ENCODE assay signal across 8 cellular contexts in genomic region chr10:114879541-114880158, GRCh38. TPM values are rescaled to one million over a fixed set of nuclear protein-coding genes. Genes with fewer than 3 reads are reported as not detected.
DNase-seq lines count a peak whose midpoint lies in the region; ATAC-seq, FAIRE-seq and TF ChIP-seq lines count a peak whose summit lies in the region.

No MANE protein-coding gene starts in this region.

- H3K36me3 ChIP-seq in H1 (ENCODE audit: control insufficient read depth in 2 of 4, insufficient read depth in 4 of 4, low read length in 3 of 4) (no peaks in the 10 kb centered on the region), pancreas (no peaks in the 10 kb centered on the region), prostate gland (no peaks in the 10 kb centered on the region)

- no peaks in the 10 kb centered on the region for H4K20me1 ChIP-seq in H1 (replicated peaks in 1 of 2; ENCODE audit: control insufficient read depth in 1 of 2, insufficient read depth in 2 of 2, low read length in 2 of 2)

- no peak overlapping the region for H2BK120ac ChIP-seq in H1 (replicated peaks; ENCODE audit: low read depth, low read length)

- H2BK5ac ChIP-seq in H1 (ENCODE audit: low read depth, low read length) = no peak overlapping the region

- no peak overlapping the region for H2BK20ac ChIP-seq in H1 (ENCODE audit: low read length)

- no peak overlapping the region for H2BK12ac ChIP-seq in H1 (ENCODE audit: low read depth, low read length)

- H2AK5ac ChIP-seq in H1 (ENCODE audit: low read depth, low read length) = no peak overlapping the region

- no peak overlapping the region for H2AFZ ChIP-seq in H1 (ENCODE audit: low read length)

- peak; percentile 58 to 81 (median 69) for TF ChIP-seq CTCF in H1 (IDR thresholded peaks at IDR 0.05; ENCODE audit: control extremely low read depth in 1 of 3, insufficient read depth in 1 of 3, low read depth in 1 of 3, low read length in 3 of 3)
- TF ChIP-seq CTCF in pancreas (IDR thresholded peaks at IDR 0.05) = peak in 3 of 4 donors; percentile 9 to 35 (median 27)
- TF ChIP-seq CTCF in prostate gland (IDR thresholded peaks at IDR 0.05) = peak in 1 of 4 experiments; percentile 16

- no peaks in the 10 kb centered on the region for H3K79me2 ChIP-seq in H1 (ENCODE audit: control insufficient read depth in 1 of 2, insufficient read depth in 2 of 2, low read length in 2 of 2)

- ATAC-seq in GM19395 (IDR thresholded peaks at IDR 0.05; ENCODE audit: unreplicated experiment) (peak; percentile 80), HG03442 (IDR thresholded peaks at IDR 0.05; ENCODE audit: unreplicated experiment) (peak; percentile 76), pancreas (peak in 2 of 4 donors; percentile 44 to 58)

- CTCF ChIA-PET in H1 (lab: Charles Lee; ENCODE audit: partially characterized antibody) = interaction anchor here (0.6 to 10.5 kb wide), 55 partner anchors 8 to 1861 kb away, joined by 3 to 96 read pairs (median 5); partner anchors contain the start of genes FHIP2A and TRUB1

- H3K4me2 ChIP-seq in H1 (ENCODE audit: insufficient read depth in 1 of 2, low read depth in 2 of 2, low read length in 2 of 2) = no peak overlapping the region; a peak in 1 of 4 replicates

- no peak overlapping the region for H3K23ac ChIP-seq in H1 (ENCODE audit: insufficient read length)

- no peak overlapping the region for H4K91ac ChIP-seq in H1 (replicated peaks; ENCODE audit: insufficient read length, low read length)

- no peak overlapping the region for H3K18ac ChIP-seq in H1 (ENCODE audit: extremely low read depth, low read length)

- TF ChIP-seq RAD21 in H1 (IDR thresholded peaks at IDR 0.05 in 1 of 2, conservative IDR thresholded peaks at IDR 0.05 in 1 of 2; ENCODE audit: low read depth in 2 of 2, low read length in 2 of 2) = peak; percentile 43 to 60; a peak in 3 of 4 replicates

- no peak overlapping the region for H3K56ac ChIP-seq in H1 (replicated peaks; ENCODE audit: insufficient read length, low read depth, low read length)

- TF ChIP-seq POLR2A in H1 (IDR thresholded peaks at IDR 0.05; ENCODE audit: control extremely low read depth in 1 of 2, low read depth in 2 of 2, low read length in 2 of 2) (no peak), prostate gland (IDR thresholded peaks at IDR 0.05) (no peak)

- H3K9me3 ChIP-seq in H1 (ENCODE audit: insufficient read depth in 2 of 2, low read depth in 1 of 2, low read length in 1 of 2) (no peaks in the 10 kb centered on the region), pancreas (no peaks in the 10 kb centered on the region), prostate gland (no peaks in the 10 kb centered on the region)

- intact Hi-C loops in pancreas (cut with DNase I) = loop anchor here in 1 of 3 donors (10.0 kb wide), 1 partner anchor 235 kb away; no protein-coding TSS in a partner anchor
- intact Hi-C loops in prostate gland (cut with DNase I) = no loop called here

- H2BK15ac ChIP-seq in H1 (ENCODE audit: low read length) = no peak overlapping the region

- H3K79me1 ChIP-seq in H1 (ENCODE audit: low read depth, low read length) = no peaks in the 10 kb centered on the region

- 47% methylated on average over 13 of the region's 13 CpGs; no CpG with 5 or more reads in 1 of the 2 experiments for WGBS in H1 (ENCODE audit: extremely low coverage in 1 of 2, insufficient coverage in 1 of 2, insufficient read length in 1 of 2, insufficient replicate concordance in 2 of 2, low coverage in 1 of 2, low lambda C conversion rate in 2 of 2, missing lambda C conversion rate in 1 of 2), 2 experiments
- 27 to 32% methylated on average over 13 of the region's 13 CpGs for WGBS in pancreas, 2 donors
- WGBS in prostate gland = 52% methylated on average over 13 of the region's 13 CpGs

- no peak overlapping the region for H3K4me3 ChIP-seq in H1 (ENCODE audit: extremely low read depth in 1 of 4, insufficient read depth in 2 of 4, low read depth in 3 of 4, low read length in 4 of 4)
- H3K4me3 ChIP-seq in pancreas = no peak overlapping the region
- H3K4me3 ChIP-seq in prostate gland = no peak overlapping the region

- H3K23me2 ChIP-seq in H1 (ENCODE audit: low read depth, low read length) = no peaks in the 10 kb centered on the region

- no peaks in the 10 kb centered on the region for H3K27me3 ChIP-seq in H1 (replicated peaks in 1 of 4; ENCODE audit: control insufficient read depth in 3 of 4, extremely low read depth in 1 of 4, insufficient read depth in 3 of 4, low read length in 3 of 4)
- H3K27me3 ChIP-seq in pancreas = no peaks in the 10 kb centered on the region
- H3K27me3 ChIP-seq in prostate gland (replicated peaks; ENCODE audit: insufficient read depth) = no peaks in the 10 kb centered on the region

- POLR2A ChIA-PET in H1 (lab: Charles Lee; ENCODE audit: partially characterized antibody) = interaction anchor here (0.5 to 1.3 kb wide), 3 partner anchors 38 to 421 kb away, joined by 3 read pairs; no protein-coding TSS in a partner anchor

- H3K27ac ChIP-seq in H1 (ENCODE audit: low read depth, low read length) = no peak overlapping the region
- no peak overlapping the region for H3K27ac ChIP-seq in pancreas
- H3K27ac ChIP-seq in prostate gland = no peak overlapping the region

- no peak overlapping the region for H4K8ac ChIP-seq in H1 (ENCODE audit: extremely low read depth, insufficient read depth, low read length)

- TF ChIP-seq EP300 in H1 (IDR thresholded peaks at IDR 0.05; ENCODE audit: borderline replicate concordance in 1 of 2, low read depth in 2 of 2, low read length in 2 of 2) = no peak

- no peak overlapping the region for H3K9ac ChIP-seq in H1 (replicated peaks in 1 of 4; ENCODE audit: extremely low read depth in 1 of 4, low read depth in 3 of 4, low read length in 3 of 4)

- H3K14ac ChIP-seq in H1 (ENCODE audit: insufficient read length) = no peak overlapping the region

- FAIRE-seq in H1 (lab: Jason Lieb, UNC) (peak; percentile 79), pancreas (lab: Jason Lieb, UNC) (no peak)

- H3K4ac ChIP-seq in H1 (replicated peaks; ENCODE audit: insufficient read length, low read depth, low read length) = no peak overlapping the region

- H4K5ac ChIP-seq in H1 (ENCODE audit: insufficient read length, low read depth, low read length) = no peak overlapping the region

- DNase-seq in Daoy (ENCODE audit: low read depth) (peak; percentile 29), T-helper 9 cell (peak; percentile 19), H1 (ENCODE audit: low read depth in 1 of 2, low spot score in 2 of 2) (peak in 1 of 2 experiments; percentile 83), pancreas (peak in 1 of 6 donors; percentile 28), NCI-H1105 treated with DMSO at 0.1 percent for 48 hours (lab: John Stamatoyannopoulos, UW) (no peak), prostate gland (ENCODE audit: low spot score) (no peak)

- H3K4me1 ChIP-seq in H1 (replicated peaks in 1 of 4; ENCODE audit: control insufficient read depth in 3 of 4, insufficient read depth in 4 of 4, low read length in 3 of 4) (peaks cover 9 to 19% (median 10%) of the 10 kb centered on the region in 4 experiments), pancreas (peaks cover 0 to 4% (median 3%) of the 10 kb centered on the region in 3 donors), prostate gland (replicated peaks) (no peaks in the 10 kb centered on the region)

TF ChIP-seq in H1, 55 proteins besides CTCF, POLR2A, EP300 and RAD21 (continues in another document):
- TF ChIP-seq TAF1 (IDR thresholded peaks at IDR 0.05; ENCODE audit: low read depth, low read length) (no peak), CHD2 (IDR thresholded peaks at IDR 0.05; ENCODE audit: low read length) (no peak), TAF7 (optimal IDR thresholded peaks at IDR 0.05; ENCODE audit: borderline replicate concordance, low read depth, low read length) (no peak), USF2 (IDR thresholded peaks at IDR 0.05; ENCODE audit: low read length) (no peak), NRF1 (IDR thresholded peaks at IDR 0.05; ENCODE audit: low read depth, low read length) (no peak), SIN3A (conservative IDR thresholded peaks at IDR 0.05 in 1 of 2, IDR thresholded peaks at IDR 0.05 in 1 of 2; ENCODE audit: low read depth in 1 of 2, low read length in 2 of 2) (no peak), TEAD4 (IDR thresholded peaks at IDR 0.05; ENCODE audit: low read depth, low read length) (no peak), ASH2L (IDR thresholded peaks at IDR 0.05; ENCODE audit: low read length) (no peak), TCF12 (IDR thresholded peaks at IDR 0.05; ENCODE audit: low read depth, low read length) (no peak)

RNA-seq across cellular contexts. Expression of gene FHIP2A, which starts 58.1 kb away (rescaled TPM):
- 5.0 and 5.9 TPM in 2 replicates for total RNA-seq in Daoy (2014; rRNA removed; shearing (Covaris generic))
- 14.0 and 15.0 TPM in 2 replicates for total RNA-seq in H1 (2021; fragmentation: NEBNext Ultra II Directional; extraction: Animal tissue kit (Norgen Biotek cat#: 25700))
- 3.5 and 4.5 TPM in 2 replicates for polyA plus RNA-seq in H1 (2011; rRNA removed)
- polyA plus RNA-seq in H1 (2011; cell fraction: cytosol; rRNA removed) = 3.6 TPM
- polyA plus RNA-seq in H1 (2011; cell fraction: nucleus; rRNA removed) = 5.4 TPM
- 3.5 to 7.1 TPM (median 4.6 TPM) in 4 replicates for polyA plus RNA-seq in H1 (2012, experiment 1 of 2)
- 0.55 TPM for polyA plus RNA-seq in H1 (2012, experiment 2 of 2)
- 4.7 TPM for polyA plus RNA-seq in H1 (2013, experiment 1 of 2)
- 4.0 TPM for polyA plus RNA-seq in H1 (2013, experiment 2 of 2)
- polyA minus RNA-seq in H1 (2011; rRNA and poly(A)+ RNA removed) = 10.4 and 11.9 TPM in 2 replicates
- 21.4 TPM for polyA minus RNA-seq in H1 (2011; cell fraction: cytosol; rRNA and poly(A)+ RNA removed)
- polyA minus RNA-seq in H1 (2011; cell fraction: nucleus; rRNA and poly(A)+ RNA removed) = 20.8 TPM
- 10 to 100 TPM in 2 of 6 donors, 1 to 10 TPM in 4; 5.2 to 19.6 (median 9.0) TPM for total RNA-seq in pancreas
- 1 to 10 TPM; 3.8 to 7.2 TPM for polyA plus RNA-seq in pancreas
- 10 to 100 TPM; 22.1 to 41.0 TPM for total RNA-seq in prostate gland

RNA-seq across cellular contexts. Expression of gene TRUB1, which starts 58.3 kb away (rescaled TPM):
- 16.0 and 17.5 TPM in 2 replicates for total RNA-seq in Daoy (2014; rRNA removed; shearing (Covaris generic))
- 21.2 and 22.2 TPM in 2 replicates for total RNA-seq in H1 (2021; fragmentation: NEBNext Ultra II Directional; extraction: Animal tissue kit (Norgen Biotek cat#: 25700))
- polyA plus RNA-seq in H1 (2011; rRNA removed) (4.0 and 6.3 TPM in 2 replicates), pancreas (1 to 10 TPM; 2.5 to 6.6 TPM)
- 10.3 TPM for polyA plus RNA-seq in H1 (2011; cell fraction: cytosol; rRNA removed)
- polyA plus RNA-seq in H1 (2011; cell fraction: nucleus; rRNA removed) = 4.2 TPM
- polyA plus RNA-seq in H1 (2012, experiment 1 of 2) = 8.1 to 11.9 TPM (median 9.3 TPM) in 4 replicates
- 1.9 TPM for polyA plus RNA-seq in H1 (2012, experiment 2 of 2)
- polyA plus RNA-seq in H1 (2013, experiment 1 of 2) = 12.2 TPM
- polyA plus RNA-seq in H1 (2013, experiment 2 of 2) = 11.7 TPM
- 6.1 and 8.3 TPM in 2 replicates for polyA minus RNA-seq in H1 (2011; rRNA and poly(A)+ RNA removed)
- polyA minus RNA-seq in H1 (2011; cell fraction: cytosol; rRNA and poly(A)+ RNA removed) = 10.9 TPM
- polyA minus RNA-seq in H1 (2011; cell fraction: nucleus; rRNA and poly(A)+ RNA removed) = 16.0 TPM
- total RNA-seq in pancreas (1 to 10 TPM; 4.0 to 9.2 (median 6.6) TPM), prostate gland (10 to 100 TPM; 24.7 to 29.1 TPM)

Comparison
In these comparisons a context has a peak if more than half of its experiments do, and no peak if none do; other contexts are left out.
1. DNase-seq: peak in Daoy (single experiment) and T-helper 9 cell (single experiment); none in NCI-H1105 treated with DMSO at 0.1 percent for 48 hours (single experiment) and prostate gland (single experiment).